ENCODE assay signal across 1 cellular context in the genomic region with DNA sequence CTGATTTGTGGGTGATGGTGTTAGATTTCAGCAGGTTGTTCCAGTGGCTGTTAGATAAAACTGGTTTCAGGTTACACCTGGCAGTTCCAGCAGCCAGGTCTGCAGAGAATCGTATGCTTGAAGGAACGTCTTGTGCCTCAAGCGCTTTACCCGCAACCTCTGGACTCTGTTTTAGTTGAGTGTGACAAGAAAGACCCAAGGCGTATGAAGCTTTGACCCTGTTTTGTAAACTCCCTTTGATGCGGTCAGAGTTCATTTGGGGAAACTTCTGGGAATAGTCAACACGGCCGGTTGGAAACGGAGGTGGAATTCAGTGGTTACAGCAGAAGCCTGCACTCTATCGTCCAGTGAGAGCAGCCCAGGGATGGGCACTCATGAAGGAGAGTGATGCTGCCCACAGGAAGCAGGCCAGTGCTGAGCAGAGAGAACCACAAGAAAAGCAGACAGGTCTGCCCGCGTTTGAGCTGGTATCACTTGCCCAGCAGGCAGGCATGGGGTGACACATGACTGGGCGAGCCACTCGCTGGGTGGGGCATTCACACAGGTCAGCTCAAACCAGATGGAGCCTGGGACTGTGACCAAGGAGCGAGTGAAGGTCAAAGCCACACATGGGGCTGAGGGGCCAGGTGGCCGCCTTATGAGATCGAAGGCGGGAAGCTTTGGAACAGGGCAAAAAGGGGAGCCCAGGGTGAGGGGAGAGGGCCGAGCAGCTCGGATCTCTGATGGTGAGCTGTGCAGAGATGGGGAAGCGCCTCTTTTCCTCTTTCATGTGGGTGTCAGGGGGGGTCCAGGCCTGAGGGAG.
TF ChIP-seq lines count a peak whose summit lies in the region.

No MANE protein-coding gene starts in this region.

TF ChIP-seq in HepG2, 621 proteins besides CTCF, POLR2A, EP300 and RAD21 (continues in another document):
- TF ChIP-seq SIN3A (IDR thresholded peaks at IDR 0.05; ENCODE audit: borderline replicate concordance, low read depth, low read length) (no peak), HNRNPL (IDR thresholded peaks at IDR 0.05; ENCODE audit: low read depth, low read length) (0 out of 2 replicates have a peak, but pooled peaks have one; percentile 47), NR2F1 (CRISPR knock-in tag; IDR thresholded peaks at IDR 0.05) (peak in 1 of 2 experiments; percentile 66; a peak in 2 of 4 replicates), ZNF12 (CRISPR knock-in tag; IDR thresholded peaks at IDR 0.05) (no peak), GPN1 (CRISPR knock-in tag; IDR thresholded peaks at IDR 0.05; ENCODE audit: borderline replicate concordance) (no peak), NR2F2 (IDR thresholded peaks at IDR 0.05; ENCODE audit: borderline replicate concordance, low read depth) (peak; percentile 57; the same call in 1 of the 2 replicates), TSC22D2 (CRISPR knock-in tag; IDR thresholded peaks at IDR 0.05; ENCODE audit: borderline replicate concordance) (no peak), NKX3-1 (CRISPR knock-in tag; IDR thresholded peaks at IDR 0.05) (no peak), ZNF720 (CRISPR knock-in tag; IDR thresholded peaks at IDR 0.05) (no peak), TEAD3 (CRISPR knock-in tag; optimal IDR thresholded peaks at IDR 0.05; ENCODE audit: borderline replicate concordance) (peak; percentile 65), FOXA3 (CRISPR knock-in tag; IDR thresholded peaks at IDR 0.05) (peak; percentile 54), ZNF101 (CRISPR knock-in tag; IDR thresholded peaks at IDR 0.05; ENCODE audit: borderline replicate concordance, low read depth) (no peak), ZNF598 (CRISPR knock-in tag; IDR thresholded peaks at IDR 0.05; ENCODE audit: borderline replicate concordance) (0 out of 2 replicates have a peak, but pooled peaks have one; percentile 33), FOSL2 (CRISPR knock-in tag; IDR thresholded peaks at IDR 0.05) (0 out of 2 replicates have a peak, but pooled peaks have one; percentile 9), BCL6 (CRISPR knock-in tag; IDR thresholded peaks at IDR 0.05) (peak; percentile 75), CBFB (CRISPR knock-in tag; IDR thresholded peaks at IDR 0.05) (peak; percentile 69), RXRB (CRISPR knock-in tag; IDR thresholded peaks at IDR 0.05; ENCODE audit: borderline replicate concordance) (peak; percentile 57; the same call in 1 of the 2 replicates), MXI1 (IDR thresholded peaks at IDR 0.05; ENCODE audit: borderline replicate concordance, low read depth, low read length) (no peak), ZMAT5 (CRISPR knock-in tag; IDR thresholded peaks at IDR 0.05; ENCODE audit: borderline replicate concordance, low read depth) (no peak), RARA (CRISPR knock-in tag; IDR thresholded peaks at IDR 0.05) (peak; percentile 66; the same call in 1 of the 2 replicates), MYC (CRISPR knock-in tag; IDR thresholded peaks at IDR 0.05; ENCODE audit: borderline replicate concordance) (no peak), NPAS2 (CRISPR knock-in tag; IDR thresholded peaks at IDR 0.05; ENCODE audit: borderline replicate concordance) (no peak), ARID5B (CRISPR knock-in tag; IDR thresholded peaks at IDR 0.05) (peak; percentile 71), ZNF563 (CRISPR knock-in tag; IDR thresholded peaks at IDR 0.05) (no peak), ATF6 (CRISPR knock-in tag; conservative IDR thresholded peaks at IDR 0.05) (no peak), ZNF839 (CRISPR knock-in tag; IDR thresholded peaks at IDR 0.05; ENCODE audit: borderline replicate concordance) (no peak), SIX4 (CRISPR knock-in tag; IDR thresholded peaks at IDR 0.05) (peak; percentile 76; the same call in 1 of the 2 replicates), GATAD2A (CRISPR knock-in tag; IDR thresholded peaks at IDR 0.05) (0 out of 2 replicates have a peak, but pooled peaks have one; percentile 16), ZNF335 (CRISPR knock-in tag; IDR thresholded peaks at IDR 0.05) (no peak), ZNF7 (CRISPR knock-in tag; IDR thresholded peaks at IDR 0.05) (no peak), ATRX (CRISPR knock-in tag; IDR thresholded peaks at IDR 0.05; ENCODE audit: borderline replicate concordance) (no peak), ZGPAT (CRISPR knock-in tag; IDR thresholded peaks at IDR 0.05) (no peak), ZNF275 (CRISPR knock-in tag; IDR thresholded peaks at IDR 0.05; ENCODE audit: borderline replicate concordance) (no peak)
- TF ChIP-seq, protein P1, sequence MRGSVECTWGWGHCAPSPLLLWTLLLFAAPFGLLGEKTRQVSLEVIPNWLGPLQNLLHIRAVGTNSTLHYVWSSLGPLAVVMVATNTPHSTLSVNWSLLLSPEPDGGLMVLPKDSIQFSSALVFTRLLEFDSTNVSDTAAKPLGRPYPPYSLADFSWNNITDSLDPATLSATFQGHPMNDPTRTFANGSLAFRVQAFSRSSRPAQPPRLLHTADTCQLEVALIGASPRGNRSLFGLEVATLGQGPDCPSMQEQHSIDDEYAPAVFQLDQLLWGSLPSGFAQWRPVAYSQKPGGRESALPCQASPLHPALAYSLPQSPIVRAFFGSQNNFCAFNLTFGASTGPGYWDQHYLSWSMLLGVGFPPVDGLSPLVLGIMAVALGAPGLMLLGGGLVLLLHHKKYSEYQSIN (CRISPR knock-in tag; IDR thresholded peaks at IDR 0.05; ENCODE audit: borderline replicate concordance) = no peak
- TF ChIP-seq, protein P2, sequence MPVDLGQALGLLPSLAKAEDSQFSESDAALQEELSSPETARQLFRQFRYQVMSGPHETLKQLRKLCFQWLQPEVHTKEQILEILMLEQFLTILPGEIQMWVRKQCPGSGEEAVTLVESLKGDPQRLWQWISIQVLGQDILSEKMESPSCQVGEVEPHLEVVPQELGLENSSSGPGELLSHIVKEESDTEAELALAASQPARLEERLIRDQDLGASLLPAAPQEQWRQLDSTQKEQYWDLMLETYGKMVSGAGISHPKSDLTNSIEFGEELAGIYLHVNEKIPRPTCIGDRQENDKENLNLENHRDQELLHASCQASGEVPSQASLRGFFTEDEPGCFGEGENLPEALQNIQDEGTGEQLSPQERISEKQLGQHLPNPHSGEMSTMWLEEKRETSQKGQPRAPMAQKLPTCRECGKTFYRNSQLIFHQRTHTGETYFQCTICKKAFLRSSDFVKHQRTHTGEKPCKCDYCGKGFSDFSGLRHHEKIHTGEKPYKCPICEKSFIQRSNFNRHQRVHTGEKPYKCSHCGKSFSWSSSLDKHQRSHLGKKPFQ (CRISPR knock-in tag; IDR thresholded peaks at IDR 0.05; ENCODE audit: insufficient replicate concordance) = no peak
- TF ChIP-seq, protein P3, sequence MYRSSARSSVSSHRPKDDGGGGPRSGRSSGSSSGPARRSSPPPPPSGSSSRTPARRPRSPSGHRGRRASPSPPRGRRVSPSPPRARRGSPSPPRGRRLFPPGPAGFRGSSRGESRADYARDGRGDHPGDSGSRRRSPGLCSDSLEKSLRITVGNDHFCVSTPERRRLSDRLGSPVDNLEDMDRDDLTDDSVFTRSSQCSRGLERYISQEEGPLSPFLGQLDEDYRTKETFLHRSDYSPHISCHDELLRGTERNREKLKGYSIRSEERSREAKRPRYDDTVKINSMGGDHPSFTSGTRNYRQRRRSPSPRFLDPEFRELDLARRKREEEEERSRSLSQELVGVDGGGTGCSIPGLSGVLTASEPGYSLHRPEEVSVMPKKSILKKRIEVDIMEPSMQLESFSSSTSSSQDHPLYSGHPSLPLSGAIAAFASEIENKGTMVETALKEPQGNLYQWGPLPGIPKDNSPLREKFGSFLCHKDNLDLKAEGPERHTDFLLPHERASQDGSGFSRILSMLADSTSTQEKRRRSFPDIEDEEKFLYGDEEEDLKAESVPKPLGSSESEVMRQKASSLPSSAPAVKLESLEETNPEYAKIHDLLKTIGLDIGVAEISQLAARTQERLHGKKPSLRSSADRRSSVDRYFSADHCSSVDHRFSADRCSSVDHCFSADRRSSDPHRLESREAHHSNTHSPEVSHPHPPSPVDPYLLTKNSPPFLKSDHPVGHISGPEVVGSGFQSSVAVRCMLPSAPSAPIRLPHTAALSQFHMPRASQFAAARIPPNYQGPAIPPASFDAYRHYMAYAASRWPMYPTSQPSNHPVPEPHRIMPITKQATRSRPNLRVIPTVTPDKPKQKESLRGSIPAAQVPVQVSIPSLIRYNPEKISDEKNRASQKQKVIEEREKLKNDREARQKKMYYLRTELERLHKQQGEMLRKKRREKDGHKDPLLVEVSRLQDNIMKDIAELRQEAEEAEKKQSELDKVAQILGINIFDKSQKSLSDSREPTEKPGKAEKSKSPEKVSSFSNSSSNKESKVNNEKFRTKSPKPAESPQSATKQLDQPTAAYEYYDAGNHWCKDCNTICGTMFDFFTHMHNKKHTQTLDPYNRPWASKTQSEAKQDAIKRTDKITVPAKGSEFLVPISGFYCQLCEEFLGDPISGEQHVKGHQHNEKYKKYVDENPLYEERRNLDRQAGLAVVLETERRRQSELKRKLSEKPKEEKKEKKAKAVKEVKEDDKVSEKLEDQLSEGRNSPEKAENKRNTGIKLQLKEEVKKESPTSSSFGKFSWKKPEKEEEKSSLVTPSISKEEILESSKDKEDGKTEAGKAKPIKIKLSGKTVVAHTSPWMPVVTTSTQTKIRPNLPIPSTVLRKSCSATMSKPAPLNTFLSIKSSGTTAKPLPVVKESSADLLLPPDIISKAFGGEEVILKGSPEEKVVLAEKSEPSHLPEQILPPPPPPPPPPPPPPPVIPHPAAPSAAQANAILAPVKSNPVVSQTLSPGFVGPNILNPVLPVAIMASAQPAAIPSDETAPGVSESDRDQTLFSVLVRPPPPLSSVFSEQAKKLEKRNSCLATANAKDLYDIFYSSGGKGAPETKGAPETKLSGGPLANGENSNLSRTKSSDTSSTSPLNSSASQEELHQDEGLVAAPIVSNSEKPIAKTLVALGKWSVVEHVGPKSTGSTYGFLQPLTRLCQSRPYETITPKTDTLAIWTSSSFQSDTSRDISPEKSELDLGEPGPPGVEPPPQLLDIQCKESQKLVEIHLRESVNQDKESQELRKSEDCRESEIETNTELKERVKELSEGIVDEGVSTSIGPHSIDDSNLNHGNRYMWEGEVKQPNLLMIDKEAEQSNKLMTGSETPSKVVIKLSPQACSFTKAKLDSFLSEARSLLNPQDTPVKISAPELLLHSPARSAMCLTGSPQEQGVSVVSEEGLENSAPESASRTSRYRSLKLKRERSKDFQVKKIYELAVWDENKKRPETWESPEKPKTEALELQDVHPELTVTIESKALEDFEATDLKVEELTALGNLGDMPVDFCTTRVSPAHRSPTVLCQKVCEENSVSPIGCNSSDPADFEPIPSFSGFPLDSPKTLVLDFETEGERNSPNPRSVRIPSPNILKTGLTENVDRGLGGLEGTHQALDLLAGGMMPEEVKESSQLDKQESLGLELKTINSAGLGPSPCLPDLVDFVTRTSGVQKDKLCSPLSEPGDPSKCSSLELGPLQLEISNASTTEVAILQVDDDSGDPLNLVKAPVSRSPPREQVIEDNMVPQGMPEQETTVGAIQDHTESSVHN (CRISPR knock-in tag; IDR thresholded peaks at IDR 0.05) = no peak
